Comparison of ENCODE assay signal across 19 cellular contexts in the genomic region with DNA sequence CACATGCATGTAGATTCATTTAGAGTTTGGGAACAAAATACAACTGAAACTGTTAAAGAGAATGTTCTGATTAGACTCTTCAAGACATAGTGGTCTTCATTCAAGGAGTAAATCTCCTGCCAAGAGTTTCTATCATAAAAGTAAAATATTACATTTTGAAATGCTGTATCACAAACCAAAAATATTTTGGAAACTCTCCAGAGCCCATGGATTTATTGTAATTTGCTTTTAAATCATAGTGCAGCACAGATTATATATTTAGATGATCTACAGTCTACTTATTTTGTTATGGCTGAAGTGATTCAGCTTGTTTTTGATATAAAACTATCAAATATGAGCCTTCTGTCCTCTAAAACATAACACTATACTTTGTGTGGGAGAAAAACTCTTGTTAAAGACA.
"Had no signal": no experiment of that assay in that cellular context is flagged by ENCODE, and none has a peak within 500 bp of the region (broad histone marks: within the 10 kb centered on the region; RNA-seq: fewer than 3 reads in every experiment).

No MANE protein-coding gene starts in this region.

- H3K4me1 ChIP-seq: tibial artery had no signal

- H3K4me3 ChIP-seq: adrenal gland, pancreas, skin epidermis, tibial artery had no signal

- DNase-seq: activated CD4-positive, alpha-beta T cell treated with anti-CD3 and anti-CD28 coated beads for 1 hour; activated CD8-positive, alpha-beta memory T cell treated with anti-CD3 and anti-CD28 coated beads for 24 hours; activated CD8-positive, alpha-beta memory T cell treated with anti-CD3 and anti-CD28 coated beads, Interleukin-2, amount 50 U/mL, for 4 hours; activated T-cell treated with anti-CD3 and anti-CD28 coated beads, Interleukin-2, amount 50 U/mL, for 24 hours; adrenal gland; effector CD4-positive, alpha-beta T cell; erythroblast; midbrain; natural killer cell; pancreas; right cardiac atrium; stimulated activated CD4-positive, alpha-beta T cell treated with anti-CD3 and anti-CD28 coated beads, Interleukin-1b, Interleukin-23, amount 100 ng/mL, for 48 hours; substantia nigra; T-helper 9 cell; tibial artery had no signal

- H3K36me3 ChIP-seq: adrenal gland, pancreas had no signal

- H3K9me3 ChIP-seq: adrenal gland, pancreas had no signal

- ATAC-seq: activated naive CD4-positive, alpha-beta T cell treated with anti-CD3 and anti-CD28 coated beads, Interleukin-2, amount 50 U/mL, for 72 hours; activated T-helper 17 cell treated with anti-CD3 and anti-CD28 coated beads, Interleukin-2, amount 50 U/mL, for 72 hours; left lobe of liver; natural killer cell; pancreas; right cardiac atrium had no signal

- H3K27me3 ChIP-seq: adrenal gland, pancreas, tibial artery had no signal

- H3K27ac ChIP-seq: adrenal gland, pancreas, tibial artery had no signal
